8 cellular contexts compared by ENCODE assay signal in genomic region chrX:153722704-153723350, GRCh38. TPM values are rescaled to one million over a fixed set of nuclear protein-coding genes. Genes with fewer than 3 reads are reported as not detected.
A peak's percentile ranks its signal among the peaks of the same experiment; 100 is the strongest.
DNase-seq lines count a peak whose midpoint lies in the region; ATAC-seq and TF ChIP-seq lines count a peak whose summit lies in the region.

No MANE protein-coding gene starts in this region.

- no peaks in the 10 kb centered on the region for H3K9me3 Mint-ChIP-seq in naive thymus-derived CD8-positive, alpha-beta T cell

- H3K4me3 ChIP-seq in LNCaP clone FGC (ENCODE audit: low read depth, low read length) = peak overlapping the region; percentile 71
- H3K4me3 ChIP-seq in choroid plexus epithelial cell (ENCODE audit: low read depth, low read length) = peak overlapping the region; percentile 66

- no peaks in the 10 kb centered on the region for H3K27me3 Mint-ChIP-seq in naive thymus-derived CD8-positive, alpha-beta T cell

- peaks cover 0 to 34% (median 3%) of the 10 kb centered on the region in 3 donors for H3K36me3 Mint-ChIP-seq in naive thymus-derived CD8-positive, alpha-beta T cell

- no peak for TF ChIP-seq CTCF in LNCaP clone FGC (IDR thresholded peaks at IDR 0.05; ENCODE audit: control insufficient read depth, extremely low read depth, insufficient read depth)
- no peak for TF ChIP-seq CTCF in choroid plexus epithelial cell (conservative IDR thresholded peaks at IDR 0.05; ENCODE audit: low read depth, low read length)

- peaks cover 3 to 52% (median 38%) of the 10 kb centered on the region in 4 donors for H3K4me1 Mint-ChIP-seq in naive thymus-derived CD8-positive, alpha-beta T cell

- ATAC-seq in naive thymus-derived CD8-positive, alpha-beta T cell = no peak
- ATAC-seq in GM18870 (IDR thresholded peaks at IDR 0.05; ENCODE audit: unreplicated experiment) (no peak), HG03095 (IDR thresholded peaks at IDR 0.05; ENCODE audit: unreplicated experiment) (no peak)

- peak overlapping the region; percentile 77 to 92 (median 86) for H3K4me3 Mint-ChIP-seq in naive thymus-derived CD8-positive, alpha-beta T cell

- DNase-seq in CD1c-positive myeloid dendritic cell (ENCODE audit: extremely low spot score) (peak; percentile 88), LNCaP clone FGC (ENCODE audit: low read depth) (no peak), choroid plexus epithelial cell (ENCODE audit: low read depth) (no peak), COR-L47 (lab: John Stamatoyannopoulos, UW) (no peak)
- peak in 1 of 10 donors; percentile 8 for DNase-seq in naive thymus-derived CD8-positive, alpha-beta T cell
- DNase-seq in stimulated activated CD4-positive, alpha-beta T cell treated with anti-CD3 and anti-CD28 coated beads, Interleukin-4, amount 100 ng/mL, for 1 hour = no peak

- H3K27ac Mint-ChIP-seq in naive thymus-derived CD8-positive, alpha-beta T cell = peak overlapping the region; percentile 31 to 92 (median 82)

- POLR2A ChIA-PET in naive thymus-derived CD8-positive, alpha-beta T cell (lab: Charles Lee) = interaction anchor here (0.5 to 1.0 kb wide), 2 partner anchors 38 to 168 kb away, joined by 3 to 6 read pairs; no protein-coding TSS in a partner anchor

RNA-seq across cellular contexts. Expression of gene BCAP31, which starts 1.4 kb away (rescaled TPM):
- 100 to 1,000 TPM; 108 to 118 TPM for total RNA-seq in naive thymus-derived CD8-positive, alpha-beta T cell
- 100 to 1,000 TPM; 298 to 328 (median 319) TPM for polyA plus RNA-seq in naive thymus-derived CD8-positive, alpha-beta T cell

RNA-seq across cellular contexts. Expression of gene ABCD1, which starts 1.8 kb away (rescaled TPM):
- total RNA-seq in naive thymus-derived CD8-positive, alpha-beta T cell = 1 to 10 TPM; 5.8 to 7.3 TPM
- 1 to 10 TPM; 1.1 to 2.1 (median 2.0) TPM for polyA plus RNA-seq in naive thymus-derived CD8-positive, alpha-beta T cell

RNA-seq across cellular contexts. Expression of gene SLC6A8, which starts 35.1 kb away (rescaled TPM):
- total RNA-seq in naive thymus-derived CD8-positive, alpha-beta T cell = under 1 TPM; 0.31 to 0.49 TPM
- polyA plus RNA-seq in naive thymus-derived CD8-positive, alpha-beta T cell = under 1 TPM in 2 of 3 donors, not detected in 1; 0.04 to 0.16 TPM

RNA-seq across cellular contexts. Expression of gene PLXNB3, which starts 41.2 kb away (rescaled TPM):
- total RNA-seq in naive thymus-derived CD8-positive, alpha-beta T cell = under 1 TPM; 0.34 to 0.41 TPM
- polyA plus RNA-seq in naive thymus-derived CD8-positive, alpha-beta T cell = not detected

RNA-seq across cellular contexts. Expression of gene PNCK, which starts 49.2 kb away (rescaled TPM):
- not detected for total RNA-seq in naive thymus-derived CD8-positive, alpha-beta T cell
- not detected for polyA plus RNA-seq in naive thymus-derived CD8-positive, alpha-beta T cell
